1 cellular context compared by ENCODE assay signal in the genomic region with DNA sequence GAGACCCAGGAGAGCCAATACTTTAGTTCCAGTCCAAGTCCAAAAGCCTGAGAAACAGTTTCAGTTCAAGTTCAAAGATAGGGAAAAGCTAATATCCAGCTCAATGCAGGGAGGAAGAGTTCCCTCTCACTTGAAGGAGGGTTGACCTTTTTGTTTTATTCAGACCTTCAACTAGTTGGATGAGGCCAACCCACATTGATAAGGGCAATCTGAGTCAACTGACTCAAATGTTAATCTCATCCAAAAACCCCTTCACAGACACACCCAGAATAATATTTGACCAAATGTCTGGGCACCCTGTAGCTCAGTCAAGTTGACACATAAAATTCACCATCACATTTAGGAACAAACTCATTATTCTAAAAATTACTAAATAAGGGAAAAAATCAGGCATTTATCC.
TF ChIP-seq lines count a peak whose summit lies in the region.

No MANE protein-coding gene starts in this region.

TF ChIP-seq in K562, 482 proteins besides CTCF, POLR2A, EP300 and RAD21 (continued from another document):
- TF ChIP-seq ZBTB40 (IDR thresholded peaks at IDR 0.05), result no peak
- no peak for TF ChIP-seq ZBTB40 (CRISPR knock-in tag; IDR thresholded peaks at IDR 0.05)
- no peak for TF ChIP-seq JUNB (CRISPR knock-in tag; conservative IDR thresholded peaks at IDR 0.05)
- TF ChIP-seq XRCC4 (IDR thresholded peaks at IDR 0.05; ENCODE audit: extremely low read depth, insufficient read depth, insufficient read length), result no peak
- no peak for TF ChIP-seq CBX5 (IDR thresholded peaks at IDR 0.05; ENCODE audit: borderline replicate concordance, low read depth)
- TF ChIP-seq, protein P1, sequence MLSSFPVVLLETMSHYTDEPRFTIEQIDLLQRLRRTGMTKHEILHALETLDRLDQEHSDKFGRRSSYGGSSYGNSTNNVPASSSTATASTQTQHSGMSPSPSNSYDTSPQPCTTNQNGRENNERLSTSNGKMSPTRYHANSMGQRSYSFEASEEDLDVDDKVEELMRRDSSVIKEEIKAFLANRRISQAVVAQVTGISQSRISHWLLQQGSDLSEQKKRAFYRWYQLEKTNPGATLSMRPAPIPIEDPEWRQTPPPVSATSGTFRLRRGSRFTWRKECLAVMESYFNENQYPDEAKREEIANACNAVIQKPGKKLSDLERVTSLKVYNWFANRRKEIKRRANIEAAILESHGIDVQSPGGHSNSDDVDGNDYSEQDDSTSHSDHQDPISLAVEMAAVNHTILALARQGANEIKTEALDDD (IDR thresholded peaks at IDR 0.05), result peak; percentile 45; the same call in 1 of the 2 replicates
- TF ChIP-seq POLR3G (IDR thresholded peaks at IDR 0.05; ENCODE audit: extremely low read depth, insufficient read length, insufficient replicate concordance), result no peak
- TF ChIP-seq ZNF134 (CRISPR knock-in tag; conservative IDR thresholded peaks at IDR 0.05), result peak; percentile 64; the same call in 1 of the 2 replicates
- TF ChIP-seq BRD9 (IDR thresholded peaks at IDR 0.05; ENCODE audit: low read depth, partially characterized antibody), result peak; percentile 21
- TF ChIP-seq LCOR (CRISPR knock-in tag; IDR thresholded peaks at IDR 0.05), result no peak
- no peak for TF ChIP-seq ZNF780A (CRISPR knock-in tag; IDR thresholded peaks at IDR 0.05)
- no peak for TF ChIP-seq TCF7 (IDR thresholded peaks at IDR 0.05; ENCODE audit: borderline replicate concordance)
- TF ChIP-seq BRF2 (IDR thresholded peaks at IDR 0.05; ENCODE audit: borderline replicate concordance, insufficient read depth, insufficient read length), result no peak
- TF ChIP-seq POLR2G (IDR thresholded peaks at IDR 0.05; ENCODE audit: low read depth, low read length), result no peak
- 0 out of 2 replicates have a peak, but pooled peaks have one; percentile 29 for TF ChIP-seq ZNF644 (tag; IDR thresholded peaks at IDR 0.05; ENCODE audit: low read depth)
- TF ChIP-seq RFX1 (IDR thresholded peaks at IDR 0.05), result no peak
- no peak for TF ChIP-seq CTCFL (IDR thresholded peaks at IDR 0.05; ENCODE audit: borderline replicate concordance, insufficient read depth, low read depth, low read length, poor library complexity, severe bottlenecking)
TF ChIP-seq in K562: peak in this region for 9.
